In the genomic region with DNA sequence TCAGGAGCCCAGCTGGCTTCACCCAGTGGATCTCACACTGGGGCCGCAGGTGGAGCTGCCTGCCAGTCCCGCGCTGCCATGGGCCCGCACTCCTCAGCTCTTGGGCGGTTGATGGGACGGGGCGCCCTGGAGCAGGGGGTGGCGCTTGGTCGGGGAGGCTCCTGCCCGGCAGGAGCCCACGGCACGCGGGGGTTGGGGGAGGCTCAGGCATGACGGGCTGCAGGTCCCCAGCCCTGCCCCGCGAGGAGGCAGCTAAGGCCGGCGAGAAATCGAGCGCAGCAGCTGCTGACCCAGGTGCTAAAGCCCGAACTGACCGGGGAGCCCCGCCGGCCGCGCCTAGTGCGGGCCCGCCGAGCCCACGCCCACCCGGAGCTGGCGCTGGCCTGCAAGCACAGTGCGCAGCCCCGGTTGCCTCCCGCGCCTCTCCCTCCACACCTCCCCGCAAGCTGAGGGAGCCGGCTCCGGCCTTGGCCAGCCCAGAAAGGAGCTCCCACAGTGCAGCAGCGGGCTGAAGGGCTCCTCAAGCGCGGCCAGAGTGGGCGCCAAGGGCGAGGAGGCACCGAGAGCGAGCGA, we compare ENCODE assay signal across 4 cellular contexts.
A peak's percentile ranks its signal among the peaks of the same experiment; 100 is the strongest.
DNase-seq lines count a peak whose midpoint lies in the region; ATAC-seq, FAIRE-seq and TF ChIP-seq lines count a peak whose summit lies in the region.
"Not testable (repeated sequence)": the region's sequence is repeated elsewhere in the genome, so short reads cannot be mapped to it uniquely, and the experiment has no call there.

No MANE protein-coding gene starts in this region.

- H3K4me1 ChIP-seq in GM23338 (ENCODE audit: insufficient read depth); K562 (replicated peaks in 1 of 2; ENCODE audit: control insufficient read depth in 2 of 2, insufficient read depth in 2 of 2, low read length in 2 of 2): not testable (repeated sequence)

- H4K20me1 ChIP-seq in GM23338 (replicated peaks; ENCODE audit: insufficient read depth); K562 (replicated peaks; ENCODE audit: control insufficient read depth, insufficient read depth, low read length): not testable (repeated sequence)

- not testable (repeated sequence) for TF ChIP-seq CTCF in GM23338 (conservative IDR thresholded peaks at IDR 0.05; ENCODE audit: low read depth in 2 of 2); K562 (IDR thresholded peaks at IDR 0.05 in 2 of 3, conservative IDR thresholded peaks at IDR 0.05 in 1 of 3; ENCODE audit: insufficient read depth in 2 of 3, low read depth in 1 of 3, low read length in 3 of 3)

- not testable (repeated sequence) for H3K4me3 ChIP-seq in GM23338, K562

- POLR2A ChIA-PET in K562 (lab: Yijun Ruan, JAX) = interaction anchor here (0.6 kb wide), 1 partner anchor 19 kb away, joined by 3 read pairs; no protein-coding TSS in a partner anchor

- in situ Hi-C loops in K562 (cut with MboI) = not testable (repeated sequence)

- H3K9me1 ChIP-seq in K562 (ENCODE audit: control insufficient read depth, insufficient read depth, low read length) = not testable (repeated sequence)

- not testable (repeated sequence) for DNase-seq in GM23338 (ENCODE audit: low spot score); K562 (ENCODE audit: extremely low read depth in 1 of 4, low spot score in 3 of 4); stimulated activated naive CD8-positive, alpha-beta T cell treated with anti-CD3 and anti-CD28 coated beads, Interleukin-15, amount 100 ng/mL, for 72 hours
- DNase-seq in activated CD4-positive, alpha-beta T cell treated with anti-CD3 and anti-CD28 coated beads, Interleukin-2, amount 10 ng/mL, durations not matched to agents 24 days and 14 days = peak; percentile 42

- not testable (repeated sequence) for TF ChIP-seq POLR2A in K562 (conservative IDR thresholded peaks at IDR 0.05)

- CTCF ChIA-PET in K562 (lab: Yijun Ruan, JAX; ENCODE audit: low intra/inter-chr PET ratio) = not testable (repeated sequence)

- not testable (repeated sequence) for BruUV-seq in K562 (replicated peaks; lab: Mats Ljungman, UMichigan)

- H3K9me3 Mint-ChIP-seq in GM23338 = peaks cover 13% of the 10 kb centered on the region; the same call in 2 of the 3 replicates
- peaks cover 17% of the 10 kb centered on the region for H3K9me3 Mint-ChIP-seq in activated CD4-positive, alpha-beta T cell treated with anti-CD3 and anti-CD28 coated beads, Interleukin-2, amount 10 ng/mL, durations not matched to agents 24 days and 14 days
- peaks cover 13 to 17% of the 10 kb centered on the region in 2 donors for H3K9me3 Mint-ChIP-seq in stimulated activated naive CD8-positive, alpha-beta T cell treated with anti-CD3 and anti-CD28 coated beads, Interleukin-15, amount 100 ng/mL, for 72 hours

- not testable (repeated sequence) for H3K27ac ChIP-seq in GM23338 (ENCODE audit: low read depth); K562 (ENCODE audit: extremely low read depth, low read depth, low read length)

- TF ChIP-seq RAD21 in K562 (CRISPR knock-in tag; conservative IDR thresholded peaks at IDR 0.05 in 1 of 2, IDR thresholded peaks at IDR 0.05 in 1 of 2) = not testable (repeated sequence)

- FAIRE-seq in K562 (lab: Jason Lieb, UNC) = not testable (repeated sequence)

- H3K27me3 ChIP-seq in GM23338 (ENCODE audit: insufficient read depth); K562 (ENCODE audit: control insufficient read depth in 2 of 2, insufficient read depth in 2 of 2, low read length in 2 of 2): not testable (repeated sequence)

- H3K27ac Mint-ChIP-seq in GM23338; activated CD4-positive, alpha-beta T cell treated with anti-CD3 and anti-CD28 coated beads, Interleukin-2, amount 10 ng/mL, durations not matched to agents 24 days and 14 days; stimulated activated naive CD8-positive, alpha-beta T cell treated with anti-CD3 and anti-CD28 coated beads, Interleukin-15, amount 100 ng/mL, for 72 hours: not testable (repeated sequence)

- 100% methylated on average over 1 of the region's 47 CpGs for WGBS in K562 (ENCODE audit: insufficient coverage, low coverage, missing lambda C conversion rate)

- intact Hi-C loops in activated CD4-positive, alpha-beta T cell treated with anti-CD3 and anti-CD28 coated beads, Interleukin-2, amount 10 ng/mL, durations not matched to agents 24 days and 14 days (cut with micrococcal nuclease) = loop anchor here (10.0 kb wide), 1 partner anchor 1757 kb away; no protein-coding TSS in a partner anchor
- intact Hi-C loops in K562 (cut with micrococcal nuclease) = not testable (repeated sequence)

- not testable (repeated sequence) for H2AFZ ChIP-seq in GM23338; K562 (ENCODE audit: low read depth, low read length)

- H3K79me2 ChIP-seq in GM23338 (replicated peaks; ENCODE audit: insufficient read depth); K562 (ENCODE audit: control insufficient read depth, insufficient read depth, low read length): not testable (repeated sequence)

- not testable (repeated sequence) for H3K27me3 Mint-ChIP-seq in GM23338 (ENCODE audit: insufficient read depth, low read depth, poor library complexity); activated CD4-positive, alpha-beta T cell treated with anti-CD3 and anti-CD28 coated beads, Interleukin-2, amount 10 ng/mL, durations not matched to agents 24 days and 14 days; stimulated activated naive CD8-positive, alpha-beta T cell treated with anti-CD3 and anti-CD28 coated beads, Interleukin-15, amount 100 ng/mL, for 72 hours

- H3K4me1 Mint-ChIP-seq in GM23338 = not testable (repeated sequence)
- peaks cover 63% of the 10 kb centered on the region for H3K4me1 Mint-ChIP-seq in activated CD4-positive, alpha-beta T cell treated with anti-CD3 and anti-CD28 coated beads, Interleukin-2, amount 10 ng/mL, durations not matched to agents 24 days and 14 days
- peaks cover 53% of the 10 kb centered on the region for H3K4me1 Mint-ChIP-seq in stimulated activated naive CD8-positive, alpha-beta T cell treated with anti-CD3 and anti-CD28 coated beads, Interleukin-15, amount 100 ng/mL, for 72 hours

- H3K36me3 ChIP-seq in GM23338 (ENCODE audit: insufficient read depth); K562 (ENCODE audit: control insufficient read depth, insufficient read depth, low read length): not testable (repeated sequence)

- H3K4me2 ChIP-seq in GM23338; K562 (ENCODE audit: insufficient read depth, low read length): not testable (repeated sequence)

- ATAC-seq in GM23338 = peak; percentile 64
- not testable (repeated sequence) for ATAC-seq in K562
- peak; percentile 46 for ATAC-seq in stimulated activated naive CD8-positive, alpha-beta T cell treated with anti-CD3 and anti-CD28 coated beads, Interleukin-15, amount 100 ng/mL, for 72 hours

- not testable (repeated sequence) for H3K36me3 Mint-ChIP-seq in GM23338 (ENCODE audit: low read depth)
- H3K36me3 Mint-ChIP-seq in activated CD4-positive, alpha-beta T cell treated with anti-CD3 and anti-CD28 coated beads, Interleukin-2, amount 10 ng/mL, durations not matched to agents 24 days and 14 days (ENCODE audit: low read depth) = peaks cover 32% of the 10 kb centered on the region

- not testable (repeated sequence) for H3F3A ChIP-seq in GM23338 (replicated peaks; ENCODE audit: low read depth)

- H3K9me2 ChIP-seq in GM23338 (ENCODE audit: insufficient read depth) = not testable (repeated sequence)

- H3K4me3 Mint-ChIP-seq in GM23338; activated CD4-positive, alpha-beta T cell treated with anti-CD3 and anti-CD28 coated beads, Interleukin-2, amount 10 ng/mL, durations not matched to agents 24 days and 14 days; stimulated activated naive CD8-positive, alpha-beta T cell treated with anti-CD3 and anti-CD28 coated beads, Interleukin-15, amount 100 ng/mL, for 72 hours: not testable (repeated sequence)

- TF ChIP-seq EP300 in K562 (IDR thresholded peaks at IDR 0.05; ENCODE audit: low read length) = not testable (repeated sequence)

- H3K9me3 ChIP-seq in K562 (replicated peaks; ENCODE audit: control insufficient read depth, insufficient read depth, low read depth, low read length) = not testable (repeated sequence)

- not testable (repeated sequence) for H3K9ac ChIP-seq in K562 (ENCODE audit: insufficient read depth in 1 of 2, low read depth in 2 of 2, low read length in 2 of 2)

TF ChIP-seq in K562, 482 proteins besides CTCF, POLR2A, EP300 and RAD21:
- peak; percentile 61; the same call in 1 of the 2 replicates for TF ChIP-seq ZBTB33 (CRISPR knock-in tag; IDR thresholded peaks at IDR 0.05)
